ENCODE assay signal across 8 cellular contexts in genomic region chr5:62223312-62223954, GRCh38.
DNase-seq lines count a peak whose midpoint lies in the region; ATAC-seq and TF ChIP-seq lines count a peak whose summit lies in the region.
"Not testable (repeated sequence)": the region's sequence is repeated elsewhere in the genome, so short reads cannot be mapped to it uniquely, and the experiment has no call there.

No MANE protein-coding gene starts in this region.

- H3K27ac ChIP-seq in DND-41 (ENCODE audit: low read length); neutrophil: not testable (repeated sequence)

- not testable (repeated sequence) for H4K20me1 ChIP-seq in DND-41 (ENCODE audit: insufficient read depth, low read length)

- peak; percentile 100 for ATAC-seq in DND-41 (ENCODE audit: insufficient read depth, low read depth)
- peak; percentile 96 for ATAC-seq in GM21367 (IDR thresholded peaks at IDR 0.05; ENCODE audit: unreplicated experiment)
- ATAC-seq in HG03135 (IDR thresholded peaks at IDR 0.05; ENCODE audit: unreplicated experiment) = peak; percentile 93

- TF ChIP-seq CTCF in DND-41 (IDR thresholded peaks at IDR 0.05; ENCODE audit: borderline replicate concordance, extremely low read depth, low read length, poor library complexity, severe bottlenecking) = peak; percentile 43
- peak; percentile 34 for TF ChIP-seq CTCF in fibroblast of the aortic adventitia (IDR thresholded peaks at IDR 0.05; ENCODE audit: insufficient read depth, low read length)
- peak; percentile 48 for TF ChIP-seq CTCF in neutrophil (IDR thresholded peaks at IDR 0.05)

- H3K27me3 ChIP-seq in DND-41 (ENCODE audit: insufficient read depth, low read length, poor library complexity); neutrophil: not testable (repeated sequence)

- DNase-seq in DND-41 (peak; percentile 75), T-helper 22 cell (ENCODE audit: low read depth) (peak; percentile 44)
- peak; percentile 61 for DNase-seq in activated gamma-delta T cell treated with anti-CD3 and anti-CD28 coated beads, Interleukin-2, amount 50 U/mL, for 16 hours (ENCODE audit: low read depth)
- not testable (repeated sequence) for DNase-seq in fibroblast of the aortic adventitia (ENCODE audit: low read depth)
- DNase-seq in stimulated activated CD8-positive, alpha-beta memory T cell treated with anti-CD3 and anti-CD28 coated beads, Interleukin-4, amount 100 ng/mL, for 4 hours (ENCODE audit: low read depth in 2 of 2, low spot score in 1 of 2) = peak; percentile 55 to 60

- not testable (repeated sequence) for H3K4me1 ChIP-seq in DND-41 (ENCODE audit: insufficient read depth, low read length); neutrophil (ENCODE audit: control insufficient read depth in 1 of 2, insufficient read depth in 1 of 2, low read depth in 1 of 2, low read length in 1 of 2)

- not testable (repeated sequence) for H2AFZ ChIP-seq in DND-41 (ENCODE audit: low read depth, low read length)

- H3K9ac ChIP-seq in DND-41 (ENCODE audit: low read depth, low read length) = not testable (repeated sequence)

- H3K36me3 ChIP-seq in DND-41 (ENCODE audit: insufficient read depth, low read length); neutrophil: not testable (repeated sequence)

- H3K9me3 ChIP-seq in DND-41 (ENCODE audit: insufficient read depth, low read length, severe bottlenecking); neutrophil: not testable (repeated sequence)

- H3K4me3 ChIP-seq in DND-41 (ENCODE audit: low read depth in 1 of 2, low read length in 2 of 2) = not testable (repeated sequence)
- peak overlapping the region; percentile 17 for H3K4me3 ChIP-seq in fibroblast of the aortic adventitia (ENCODE audit: low read depth, low read length)
- peak overlapping the region; percentile 23 to 40 for H3K4me3 ChIP-seq in neutrophil (ENCODE audit: low read depth in 1 of 2, low read length in 1 of 2)

- H3K4me2 ChIP-seq in DND-41 (ENCODE audit: insufficient read depth, low read length) = peak overlapping the region; percentile 39; the same call in 1 of the 2 replicates

- not testable (repeated sequence) for H3K79me2 ChIP-seq in DND-41 (ENCODE audit: insufficient read depth, low read length)
